19 cellular contexts compared by ENCODE assay signal in genomic region chr21:44948426-44949120, GRCh38.
"Had no signal": no experiment of that assay in that cellular context is flagged by ENCODE, and none has a peak within 500 bp of the region (broad histone marks: within the 10 kb centered on the region; RNA-seq: fewer than 3 reads in every experiment).

No MANE protein-coding gene starts in this region.

- H3K4me3 ChIP-seq: gastroesophageal sphincter, hepatocyte, lung, sigmoid colon had no signal

- H3K27me3 Mint-ChIP-seq: naive B cell, progenitor cell of endocrine pancreas had no signal

- ATAC-seq: gastroesophageal sphincter had no signal

- H3K4me3 Mint-ChIP-seq: WTC11 had no signal

- DNase-seq: activated CD4-positive, alpha-beta T cell treated with anti-CD3 and anti-CD28 coated beads for 48 hours; activated CD8-positive, alpha-beta memory T cell treated with anti-CD3 and anti-CD28 coated beads for 24 hours; activated naive CD4-positive, alpha-beta T cell treated with Interleukin-2 at 50 U/mL for 16 hours; caudate nucleus; cortex of kidney; effector CD8-positive, alpha-beta T cell; midbrain; naive B cell; nucleus accumbens; stimulated activated CD4-positive, alpha-beta T cell treated with anti-CD3 and anti-CD28 coated beads, Interleukin-12 subunit alpha, Interleukin-12 subunit beta, amount 100 ng/mL, for 4 hours; stimulated activated naive CD4-positive, alpha-beta T cell treated with Interleukin-2 at 50 U/mL for 16 hours; T-helper 1 cell had no signal

- H3K9me3 Mint-ChIP-seq: naive B cell, WTC11 had no signal

- H3K27me3 ChIP-seq: gastroesophageal sphincter, hepatocyte, sigmoid colon had no signal

- H3K36me3 Mint-ChIP-seq: naive B cell had no signal

- H3K27ac Mint-ChIP-seq: progenitor cell of endocrine pancreas had no signal

- H3K27ac ChIP-seq: epithelial cell of prostate, hepatocyte had no signal

- H3K9me3 ChIP-seq: gastroesophageal sphincter, sigmoid colon had no signal
